ENCODE assay signal across 1 cellular context in genomic region chr11:1549355-1550330, GRCh38.
A peak's percentile ranks its signal among the peaks of the same experiment; 100 is the strongest.
TF ChIP-seq lines count a peak whose summit lies in the region.

No MANE protein-coding gene starts in this region.

TF ChIP-seq in K562, 482 proteins besides CTCF, POLR2A, EP300 and RAD21:
- TF ChIP-seq MAZ (CRISPR knock-in tag; conservative IDR thresholded peaks at IDR 0.05 in 1 of 2, IDR thresholded peaks at IDR 0.05 in 1 of 2): peak in 1 of 2 experiments; percentile 37; a peak in 2 of 4 replicates
- TF ChIP-seq VEZF1 (CRISPR knock-in tag; IDR thresholded peaks at IDR 0.05): peak; percentile 63
- TF ChIP-seq MNT (conservative IDR thresholded peaks at IDR 0.05): 0 out of 4 replicates have a peak, but pooled peaks of 1 of the 2 experiments have one; percentile 21
- no peak for TF ChIP-seq ZNF175 (CRISPR knock-in tag; IDR thresholded peaks at IDR 0.05; ENCODE audit: low read depth)
- no peak for TF ChIP-seq POLR3A (IDR thresholded peaks at IDR 0.05; ENCODE audit: borderline replicate concordance, extremely low read depth, insufficient read depth, insufficient read length)
- TF ChIP-seq E2F6 (IDR thresholded peaks at IDR 0.05; ENCODE audit: borderline replicate concordance in 1 of 2, extremely low read depth in 1 of 2, insufficient read depth in 1 of 2, insufficient read length in 1 of 2, low read depth in 1 of 2, low read length in 1 of 2, poor library complexity in 1 of 2, severe bottlenecking in 1 of 2): peak in 1 of 2 experiments; percentile 17
